9 cellular contexts compared by ENCODE assay signal in the genomic region with DNA sequence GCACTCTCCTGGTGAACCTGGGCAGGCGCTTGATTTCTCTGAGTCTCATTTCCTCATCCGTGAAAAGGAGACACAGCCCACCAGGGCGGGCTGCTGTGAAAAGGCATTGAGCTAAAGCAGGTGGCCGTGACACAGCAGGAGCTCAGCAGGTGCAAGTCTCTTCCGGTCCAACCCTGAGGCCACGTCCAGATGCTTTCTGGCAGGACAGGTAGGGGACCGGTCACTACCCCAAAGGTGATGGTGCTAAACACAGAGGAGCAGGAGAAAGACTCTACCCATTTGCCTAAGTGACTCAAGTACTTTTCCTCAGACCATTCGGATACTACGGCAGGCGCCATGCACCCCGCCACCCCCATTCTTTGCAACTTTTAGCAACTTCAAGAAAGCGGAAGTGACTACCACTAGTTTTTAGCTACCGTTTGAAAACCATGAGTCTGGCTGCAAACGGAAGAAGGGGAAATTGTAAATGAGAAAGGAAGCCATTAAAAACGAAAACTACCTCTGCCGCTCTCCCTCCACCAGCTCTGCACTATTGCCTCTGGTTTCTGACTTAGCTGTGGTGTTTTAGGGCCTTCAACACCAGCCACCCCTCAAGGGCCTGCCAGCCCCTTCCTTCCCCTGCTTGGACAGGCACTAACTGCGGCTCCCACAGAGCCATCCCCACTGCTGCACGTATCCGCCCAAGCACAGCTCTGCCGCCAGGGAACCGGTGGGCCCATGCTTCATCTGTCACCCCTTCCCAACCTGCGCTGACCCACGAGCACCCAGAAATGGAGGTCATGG. TPM values are rescaled to one million over a fixed set of nuclear protein-coding genes. Genes with fewer than 3 reads are reported as not detected.
DNase-seq lines count a peak whose midpoint lies in the region; ATAC-seq and TF ChIP-seq lines count a peak whose summit lies in the region.
"Had no signal": no experiment of that assay in that cellular context is flagged by ENCODE, and none has a peak within 500 bp of the region (broad histone marks: within the 10 kb centered on the region; RNA-seq: fewer than 3 reads in every experiment).

No MANE protein-coding gene starts in this region.

- TF ChIP-seq CTCF in neutrophil (IDR thresholded peaks at IDR 0.05) = no peak
- no peak for TF ChIP-seq CTCF in ovary (IDR thresholded peaks at IDR 0.05)

- no peak overlapping the region for H3K9ac ChIP-seq in adipocyte (ENCODE audit: low read length)

- peak; percentile 40 for ATAC-seq in GM18907 (IDR thresholded peaks at IDR 0.05; ENCODE audit: unreplicated experiment)
- ATAC-seq in HG03175 (IDR thresholded peaks at IDR 0.05; ENCODE audit: unreplicated experiment) = peak; percentile 42
- no peak for ATAC-seq in GM19023 (IDR thresholded peaks at IDR 0.05; ENCODE audit: unreplicated experiment)

- H3K4me3 ChIP-seq in adipocyte (ENCODE audit: low read length) = peak overlapping the region; percentile 16
- peak overlapping the region; percentile 67 to 88 for H3K4me3 ChIP-seq in neutrophil (ENCODE audit: low read depth in 1 of 2, low read length in 1 of 2)
- no peak overlapping the region for H3K4me3 ChIP-seq in ovary

- H3K27me3 ChIP-seq in adipocyte (replicated peaks; ENCODE audit: control insufficient read depth, insufficient read depth, low read length) (no peaks in the 10 kb centered on the region), neutrophil (no peaks in the 10 kb centered on the region), ovary (no peaks in the 10 kb centered on the region)

- H3K4me1 ChIP-seq in adipocyte (ENCODE audit: control insufficient read depth, insufficient read depth, low read length) (peaks cover 45% of the 10 kb centered on the region), neutrophil (ENCODE audit: control insufficient read depth in 1 of 2, insufficient read depth in 1 of 2, low read depth in 1 of 2, low read length in 1 of 2) (peaks cover 81 to 83% of the 10 kb centered on the region in 2 experiments), ovary (ENCODE audit: insufficient read depth) (peaks cover 15% of the 10 kb centered on the region)

- no peak for TF ChIP-seq EP300 in ovary (IDR thresholded peaks at IDR 0.05)

- H3K27ac ChIP-seq in neutrophil (peak overlapping the region; percentile 93), ovary (no peak overlapping the region)

- H3K9me3 ChIP-seq in adipocyte (ENCODE audit: control insufficient read depth, low read length) (no peaks in the 10 kb centered on the region), neutrophil (no peaks in the 10 kb centered on the region), ovary (no peaks in the 10 kb centered on the region)

- intact Hi-C loops in ovary (cut with DNase I) = no loop called here

- WGBS in ovary, 3 donors = 73 to 75% (median 74%) methylated on average over 23 of the region's 23 CpGs

- TF ChIP-seq POLR2A in ovary (IDR thresholded peaks at IDR 0.05) = no peak

- DNase-seq in T follicular helper cell (ENCODE audit: low read depth) = peak; percentile 54
- no peak for DNase-seq in adipocyte (ENCODE audit: low read depth)
- no peak for DNase-seq in ovary
- no peak for DNase-seq in amniotic stem cell (lab: John Stamatoyannopoulos, UW)

- H3K36me3 ChIP-seq in adipocyte (ENCODE audit: control insufficient read depth, insufficient read depth, low read length, severe bottlenecking) (no peaks in the 10 kb centered on the region), neutrophil (peaks cover 4% of the 10 kb centered on the region), ovary (no peaks in the 10 kb centered on the region)

RNA-seq across cellular contexts. Expression of a gene that starts 4.8 kb away (rescaled TPM):
- 10 to 100 TPM; 14.1 to 52.2 (median 46.3) TPM for total RNA-seq in ovary
- 10 to 100 TPM; 21.3 to 26.9 TPM for polyA plus RNA-seq in ovary

RNA-seq across cellular contexts. Expression of a gene that starts 25.5 kb away (rescaled TPM):
- 1 to 10 TPM; 2.6 to 4.9 (median 3.5) TPM for total RNA-seq in ovary
- 1 to 10 TPM in 1 of 2 donors, not detected in 1; 3.0 TPM for polyA plus RNA-seq in ovary

RNA-seq across cellular contexts. Expression of a gene that starts 25.9 kb away (rescaled TPM):
- total RNA-seq in ovary = 10 to 100 TPM; 20.5 to 40.7 (median 31.8) TPM
- 10 to 100 TPM in 1 of 2 donors, 1 to 10 TPM in 1; 3.6 to 36.5 TPM for polyA plus RNA-seq in ovary

RNA-seq across cellular contexts. Expression of a gene that starts 29.8 kb away (rescaled TPM):
- 10 to 100 TPM in 1 of 7 donors, 1 to 10 TPM in 6; 1.9 to 11.3 (median 4.8) TPM for total RNA-seq in ovary
- polyA plus RNA-seq in ovary = 1 to 10 TPM; 2.3 to 5.0 TPM

RNA-seq across cellular contexts. Expression of a gene that starts 44.7 kb away (rescaled TPM):
- 1 to 10 TPM in 5 of 7 donors, under 1 TPM in 2; 0.23 to 4.1 (median 1.2) TPM for total RNA-seq in ovary
- polyA plus RNA-seq in ovary = 1 to 10 TPM in 1 of 2 donors, under 1 TPM in 1; 0.45 to 4.6 TPM
- total RNA-seq: T-helper 2 cell treated with Interferon-gamma antibody and Interleukin-4, amounts not matched to agents 100 ng/mL and 5 ng/mL, for 36 hours had no signal
